In genomic region chr11:77637345-77638165, GRCh38 we compare ENCODE assay signal across 1 cellular context.
TF ChIP-seq lines count a peak whose summit lies in the region.

A gene with protein sequence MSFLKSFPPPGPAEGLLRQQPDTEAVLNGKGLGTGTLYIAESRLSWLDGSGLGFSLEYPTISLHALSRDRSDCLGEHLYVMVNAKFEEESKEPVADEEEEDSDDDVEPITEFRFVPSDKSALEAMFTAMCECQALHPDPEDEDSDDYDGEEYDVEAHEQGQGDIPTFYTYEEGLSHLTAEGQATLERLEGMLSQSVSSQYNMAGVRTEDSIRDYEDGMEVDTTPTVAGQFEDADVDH (minus strand): TSS chr11:77637794. CDS start chr11:77637714, 80 bp downstream.

TF ChIP-seq in GM23338, 12 proteins besides CTCF, POLR2A, EP300 and RAD21 (continued from another document):
- TF ChIP-seq, protein P1, sequence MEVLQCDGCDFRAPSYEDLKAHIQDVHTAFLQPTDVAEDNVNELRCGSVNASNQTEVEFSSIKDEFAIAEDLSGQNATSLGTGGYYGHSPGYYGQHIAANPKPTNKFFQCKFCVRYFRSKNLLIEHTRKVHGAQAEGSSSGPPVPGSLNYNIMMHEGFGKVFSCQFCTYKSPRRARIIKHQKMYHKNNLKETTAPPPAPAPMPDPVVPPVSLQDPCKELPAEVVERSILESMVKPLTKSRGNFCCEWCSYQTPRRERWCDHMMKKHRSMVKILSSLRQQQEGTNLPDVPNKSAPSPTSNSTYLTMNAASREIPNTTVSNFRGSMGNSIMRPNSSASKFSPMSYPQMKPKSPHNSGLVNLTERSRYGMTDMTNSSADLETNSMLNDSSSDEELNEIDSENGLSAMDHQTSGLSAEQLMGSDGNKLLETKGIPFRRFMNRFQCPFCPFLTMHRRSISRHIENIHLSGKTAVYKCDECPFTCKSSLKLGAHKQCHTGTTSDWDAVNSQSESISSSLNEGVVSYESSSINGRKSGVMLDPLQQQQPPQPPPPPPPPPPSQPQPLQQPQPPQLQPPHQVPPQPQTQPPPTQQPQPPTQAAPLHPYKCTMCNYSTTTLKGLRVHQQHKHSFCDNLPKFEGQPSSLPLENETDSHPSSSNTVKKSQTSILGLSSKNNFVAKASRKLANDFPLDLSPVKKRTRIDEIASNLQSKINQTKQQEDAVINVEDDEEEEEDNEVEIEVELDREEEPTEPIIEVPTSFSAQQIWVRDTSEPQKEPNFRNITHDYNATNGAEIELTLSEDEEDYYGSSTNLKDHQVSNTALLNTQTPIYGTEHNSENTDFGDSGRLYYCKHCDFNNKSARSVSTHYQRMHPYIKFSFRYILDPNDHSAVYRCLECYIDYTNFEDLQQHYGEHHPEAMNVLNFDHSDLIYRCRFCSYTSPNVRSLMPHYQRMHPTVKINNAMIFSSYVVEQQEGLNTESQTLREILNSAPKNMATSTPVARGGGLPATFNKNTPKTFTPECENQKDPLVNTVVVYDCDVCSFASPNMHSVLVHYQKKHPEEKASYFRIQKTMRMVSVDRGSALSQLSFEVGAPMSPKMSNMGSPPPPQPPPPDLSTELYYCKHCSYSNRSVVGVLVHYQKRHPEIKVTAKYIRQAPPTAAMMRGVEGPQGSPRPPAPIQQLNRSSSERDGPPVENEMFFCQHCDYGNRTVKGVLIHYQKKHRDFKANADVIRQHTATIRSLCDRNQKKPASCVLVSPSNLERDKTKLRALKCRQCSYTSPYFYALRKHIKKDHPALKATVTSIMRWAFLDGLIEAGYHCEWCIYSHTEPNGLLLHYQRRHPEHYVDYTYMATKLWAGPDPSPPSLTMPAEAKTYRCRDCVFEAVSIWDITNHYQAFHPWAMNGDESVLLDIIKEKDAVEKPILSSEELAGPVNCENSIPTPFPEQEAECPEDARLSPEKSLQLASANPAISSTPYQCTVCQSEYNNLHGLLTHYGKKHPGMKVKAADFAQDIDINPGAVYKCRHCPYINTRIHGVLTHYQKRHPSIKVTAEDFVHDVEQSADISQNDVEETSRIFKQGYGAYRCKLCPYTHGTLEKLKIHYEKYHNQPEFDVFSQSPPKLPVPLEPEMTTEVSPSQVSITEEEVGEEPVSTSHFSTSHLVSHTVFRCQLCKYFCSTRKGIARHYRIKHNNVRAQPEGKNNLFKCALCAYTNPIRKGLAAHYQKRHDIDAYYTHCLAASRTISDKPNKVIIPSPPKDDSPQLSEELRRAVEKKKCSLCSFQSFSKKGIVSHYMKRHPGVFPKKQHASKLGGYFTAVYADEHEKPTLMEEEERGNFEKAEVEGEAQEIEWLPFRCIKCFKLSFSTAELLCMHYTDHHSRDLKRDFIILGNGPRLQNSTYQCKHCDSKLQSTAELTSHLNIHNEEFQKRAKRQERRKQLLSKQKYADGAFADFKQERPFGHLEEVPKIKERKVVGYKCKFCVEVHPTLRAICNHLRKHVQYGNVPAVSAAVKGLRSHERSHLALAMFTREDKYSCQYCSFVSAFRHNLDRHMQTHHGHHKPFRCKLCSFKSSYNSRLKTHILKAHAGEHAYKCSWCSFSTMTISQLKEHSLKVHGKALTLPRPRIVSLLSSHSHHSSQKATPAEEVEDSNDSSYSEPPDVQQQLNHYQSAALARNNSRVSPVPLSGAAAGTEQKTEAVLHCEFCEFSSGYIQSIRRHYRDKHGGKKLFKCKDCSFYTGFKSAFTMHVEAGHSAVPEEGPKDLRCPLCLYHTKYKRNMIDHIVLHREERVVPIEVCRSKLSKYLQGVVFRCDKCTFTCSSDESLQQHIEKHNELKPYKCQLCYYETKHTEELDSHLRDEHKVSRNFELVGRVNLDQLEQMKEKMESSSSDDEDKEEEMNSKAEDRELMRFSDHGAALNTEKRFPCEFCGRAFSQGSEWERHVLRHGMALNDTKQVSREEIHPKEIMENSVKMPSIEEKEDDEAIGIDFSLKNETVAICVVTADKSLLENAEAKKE (CRISPR knock-in tag; IDR thresholded peaks at IDR 0.05): no peak
- TF ChIP-seq CREB1 (CRISPR knock-in tag; IDR thresholded peaks at IDR 0.05; ENCODE audit: low read depth) (peak; percentile 28; the same call in 1 of the 2 replicates), NANOG (IDR thresholded peaks at IDR 0.05; ENCODE audit: borderline replicate concordance) (no peak), EZH2 (IDR thresholded peaks at IDR 0.05; ENCODE audit: low read depth, unreplicated experiment) (no peak), ETS1 (IDR thresholded peaks at IDR 0.05) (peak; percentile 89)
